ENCODE assay signal across 15 cellular contexts in the genomic region with DNA sequence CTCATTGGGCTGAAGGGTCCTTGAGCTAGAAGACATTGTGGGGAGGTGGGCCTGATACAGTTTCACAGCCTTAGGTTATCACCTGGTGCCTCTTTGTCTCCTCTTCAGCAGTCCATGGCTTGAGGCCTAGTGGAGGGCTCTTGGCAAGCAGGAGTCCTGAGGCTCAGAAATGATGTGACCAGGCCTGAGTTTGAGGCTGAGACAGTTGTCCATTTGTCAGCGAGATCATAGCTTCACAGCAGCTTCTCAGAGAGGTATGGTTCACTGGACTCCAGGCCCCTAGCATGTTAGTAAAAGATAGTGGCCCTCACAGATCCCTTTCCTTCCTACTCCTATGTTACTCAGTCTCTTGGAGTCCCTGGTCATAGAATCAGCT.
"Had no signal": no experiment of that assay in that cellular context is flagged by ENCODE, and none has a peak within 500 bp of the region (broad histone marks: within the 10 kb centered on the region; RNA-seq: fewer than 3 reads in every experiment).

No MANE protein-coding gene starts in this region.

- H3K4me1 Mint-ChIP-seq: endodermal cell had no signal

- H3K4me3 Mint-ChIP-seq: activated naive CD4-positive, alpha-beta T cell treated with anti-CD3 and anti-CD28 coated beads, Interleukin-2, amount 50 U/mL, for 24 hours; endodermal cell; memory B cell; nephron; T-cell had no signal

- H3K4me2 ChIP-seq: SK-N-SH had no signal

- H3K27me3 Mint-ChIP-seq: activated naive CD4-positive, alpha-beta T cell treated with anti-CD3 and anti-CD28 coated beads, Interleukin-2, amount 50 U/mL, for 24 hours; memory B cell; T-cell had no signal

- H3K9me3 Mint-ChIP-seq: activated naive CD4-positive, alpha-beta T cell treated with anti-CD3 and anti-CD28 coated beads, Interleukin-2, amount 50 U/mL, for 24 hours; endodermal cell; memory B cell; nephron; T-cell had no signal

- H3K27me3 ChIP-seq: dorsolateral prefrontal cortex, right lobe of liver, vagina had no signal

- H3K27ac ChIP-seq: right lobe of liver, vagina had no signal

- DNase-seq: activated CD4-positive, CD25-positive, alpha-beta regulatory T cell treated with anti-CD3 and anti-CD28 coated beads, Interleukin-2, amount 50 U/mL, for 72 hours; activated effector memory CD4-positive, alpha-beta T cell treated with Interleukin-2 at 50 U/mL for 16 hours; dorsolateral prefrontal cortex; endodermal cell; hippocampal formation; kidney; SK-N-SH; stimulated activated CD4-positive, alpha-beta T cell treated with anti-CD3 and anti-CD28 coated beads, Interleukin-1b, Interleukin-23, amount 100 ng/mL, for 48 hours; T-cell; T-helper 9 cell had no signal

- ATAC-seq: T-cell had no signal

- H3K4me3 ChIP-seq: dorsolateral prefrontal cortex, right lobe of liver, vagina had no signal

- H3K4me1 ChIP-seq: right lobe of liver had no signal

- H3K27ac Mint-ChIP-seq: activated naive CD4-positive, alpha-beta T cell treated with anti-CD3 and anti-CD28 coated beads, Interleukin-2, amount 50 U/mL, for 24 hours; endodermal cell; memory B cell; T-cell had no signal

- H3K9me3 ChIP-seq: right lobe of liver, SK-N-SH, vagina had no signal
